In the genomic region with DNA sequence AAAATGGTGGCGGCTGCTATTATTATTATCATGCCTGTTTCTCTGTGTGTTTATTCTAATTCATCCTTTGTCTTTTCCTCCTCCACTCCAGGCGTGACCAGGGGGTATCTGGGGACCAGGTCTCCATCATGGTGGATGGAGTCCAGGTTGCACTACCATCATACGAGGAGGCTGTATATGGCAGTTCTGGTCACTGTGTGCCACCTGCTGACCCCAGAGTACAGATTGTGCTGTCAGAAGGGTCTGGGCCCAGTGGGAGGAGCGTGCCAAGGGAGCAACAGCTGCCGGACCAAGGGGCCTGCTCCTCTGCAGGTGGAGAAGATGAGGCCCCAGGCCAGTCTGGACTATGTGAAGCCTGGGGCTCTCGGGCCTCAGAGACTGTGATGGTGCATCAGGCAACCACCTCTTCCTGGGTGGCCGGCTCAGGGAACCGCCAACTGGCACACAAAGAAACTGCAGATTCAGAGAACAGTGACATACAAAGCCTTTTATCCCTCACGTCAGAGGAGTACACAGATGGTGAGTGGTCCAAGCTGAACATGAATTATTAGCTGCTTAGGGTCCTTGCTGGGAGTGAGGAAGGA, we compare ENCODE assay signal across 8 cellular contexts. TPM values are rescaled to one million over a fixed set of nuclear protein-coding genes. Genes with fewer than 3 reads are reported as not detected.
A peak's percentile ranks its signal among the peaks of the same experiment; 100 is the strongest.
DNase-seq lines count a peak whose midpoint lies in the region; ATAC-seq and TF ChIP-seq lines count a peak whose summit lies in the region.

No MANE protein-coding gene starts in this region.

- H3K27me3 ChIP-seq in GM23248 (replicated peaks; ENCODE audit: insufficient read depth) (no peaks in the 10 kb centered on the region), right atrium auricular region (no peaks in the 10 kb centered on the region)

- no peaks in the 10 kb centered on the region for H4K20me1 ChIP-seq in GM23248 (ENCODE audit: insufficient read depth)

- peaks cover 56% of the 10 kb centered on the region for H3K4me1 Mint-ChIP-seq in stimulated activated naive CD8-positive, alpha-beta T cell treated with anti-CD3 and anti-CD28 coated beads, Interleukin-15, amount 100 ng/mL, for 72 hours

- H2AFZ ChIP-seq in GM23248 = no peak overlapping the region

- H3K9me2 ChIP-seq in GM23248 (ENCODE audit: insufficient read depth) = no peaks in the 10 kb centered on the region

- H3K4me3 Mint-ChIP-seq in stimulated activated naive CD8-positive, alpha-beta T cell treated with anti-CD3 and anti-CD28 coated beads, Interleukin-15, amount 100 ng/mL, for 72 hours = no peak overlapping the region

- H3K9me3 Mint-ChIP-seq in stimulated activated naive CD8-positive, alpha-beta T cell treated with anti-CD3 and anti-CD28 coated beads, Interleukin-15, amount 100 ng/mL, for 72 hours = no peaks in the 10 kb centered on the region

- peak; percentile 2 for ATAC-seq in esophagus mucosa
- peak; percentile 82 for ATAC-seq in stimulated activated naive CD8-positive, alpha-beta T cell treated with anti-CD3 and anti-CD28 coated beads, Interleukin-15, amount 100 ng/mL, for 72 hours

- no peak overlapping the region for H3K27ac ChIP-seq in GM23248
- no peak overlapping the region for H3K27ac ChIP-seq in right atrium auricular region

- peak; percentile 25 for TF ChIP-seq CTCF in AG04449 (IDR thresholded peaks at IDR 0.05; ENCODE audit: insufficient read depth, low read length, missing control alignments)
- no peak for TF ChIP-seq CTCF in right atrium auricular region (IDR thresholded peaks at IDR 0.05)

- CTCF ChIA-PET in AG04449 (lab: Yijun Ruan, JAX) = interaction anchor here (1.0 to 3.9 kb wide), 9 partner anchors 7 to 124 kb away, joined by 3 to 18 read pairs (median 4); no protein-coding TSS in a partner anchor

- no peaks in the 10 kb centered on the region for H3K4me1 ChIP-seq in GM23248 (ENCODE audit: insufficient read depth)
- peaks cover 0 to 39% of the 10 kb centered on the region in 2 donors for H3K4me1 ChIP-seq in right atrium auricular region

- H3K4me3 ChIP-seq in AG04449 (ENCODE audit: low read depth, low read length) = no peak overlapping the region
- H3K4me3 ChIP-seq in GM23248 = no peak overlapping the region
- no peak overlapping the region for H3K4me3 ChIP-seq in right atrium auricular region

- H3K36me3 ChIP-seq in GM23248 (ENCODE audit: low read depth) (peaks cover 27% of the 10 kb centered on the region; the same call in 1 of the 2 replicates), right atrium auricular region (peaks cover 73% of the 10 kb centered on the region)

- POLR2A ChIA-PET in AG04449 (lab: Yijun Ruan, JAX) = no interaction called here

- DNase-seq in AG04449 (ENCODE audit: low read depth, low spot score) = no peak
- DNase-seq in GM23248 = peak; percentile 23
- DNase-seq in SK-N-DZ (ENCODE audit: low spot score) = peak; percentile 27
- peak in 1 of 2 donors; percentile 32 for DNase-seq in stimulated activated naive CD8-positive, alpha-beta T cell treated with anti-CD3 and anti-CD28 coated beads, Interleukin-15, amount 100 ng/mL, for 72 hours
- DNase-seq in dedifferentiated amniotic fluid mesenchymal stem cell (ENCODE audit: extremely low spot score) = no peak
- no peak for DNase-seq in NCI-H187 treated with DMSO at 0.1 percent for 48 hours (lab: John Stamatoyannopoulos, UW)
- DNase-seq in right atrium auricular region (ENCODE audit: low spot score) = no peak

- H3K79me2 ChIP-seq in GM23248 (ENCODE audit: insufficient read depth) = peaks cover 16% of the 10 kb centered on the region; the same call in 1 of the 2 replicates

- H3K9me3 ChIP-seq in GM23248 (ENCODE audit: low read depth) (no peaks in the 10 kb centered on the region), right atrium auricular region (no peaks in the 10 kb centered on the region)

- WGBS in GM23248 (ENCODE audit: low coverage in 1 of 2, low lambda C conversion rate in 2 of 2, missing lambda C conversion rate in 2 of 2), 2 experiments = 93 to 96% methylated on average over 9 of the region's 9 CpGs

- no peaks in the 10 kb centered on the region for H3F3A ChIP-seq in GM23248 (ENCODE audit: insufficient read depth)

- in situ Hi-C loops in GM23248 (cut with MboI) = no loop called here

- H3K4me2 ChIP-seq in GM23248 (ENCODE audit: unreplicated experiment) = no peak overlapping the region

- H3K9ac ChIP-seq in GM23248 = no peak overlapping the region

- H3K27me3 Mint-ChIP-seq in stimulated activated naive CD8-positive, alpha-beta T cell treated with anti-CD3 and anti-CD28 coated beads, Interleukin-15, amount 100 ng/mL, for 72 hours = no peaks in the 10 kb centered on the region

- peak overlapping the region in 1 of 2 donors; percentile 76 for H3K27ac Mint-ChIP-seq in stimulated activated naive CD8-positive, alpha-beta T cell treated with anti-CD3 and anti-CD28 coated beads, Interleukin-15, amount 100 ng/mL, for 72 hours

RNA-seq across cellular contexts. Expression of gene SRSF5, which starts 58.3 kb away (rescaled TPM):
- 112 and 125 TPM in 2 replicates for total RNA-seq in GM23248 (2014; rRNA removed; shearing (Covaris generic))
- polyA plus RNA-seq in GM23248 (2016; fragmentation: Nextera tagmentation; extraction: Ambion mirVana) = 207 and 227 TPM in 2 replicates
- 182 and 202 TPM in 2 replicates for polyA plus RNA-seq in SK-N-DZ (2014; cell fraction: cytosol; rRNA removed)
- 676 and 919 TPM in 2 replicates for polyA plus RNA-seq in SK-N-DZ (2014; cell fraction: nucleus; rRNA removed)
- total RNA-seq in esophagus mucosa = 217 TPM
- total RNA-seq in right atrium auricular region = 100 to 1,000 TPM in 1 of 2 donors, 10 to 100 TPM in 1; 96.8 to 111 TPM

Comparison
In these comparisons a context has a peak if more than half of its experiments do, and no peak if none do; other contexts are left out.
1. DNase-seq: peak in GM23248 (single experiment) and SK-N-DZ (single experiment); none in AG04449 (single experiment), dedifferentiated amniotic fluid mesenchymal stem cell (single experiment), NCI-H187 treated with DMSO at 0.1 percent for 48 hours (single experiment) and right atrium auricular region (single experiment).